Comparison of ENCODE assay signal across 16 cellular contexts in genomic region chr2:20551231-20551944, GRCh38.
DNase-seq lines count a peak whose midpoint lies in the region; ATAC-seq and TF ChIP-seq lines count a peak whose summit lies in the region.
"Had no signal": no experiment of that assay in that cellular context is flagged by ENCODE, and none has a peak within 500 bp of the region (broad histone marks: within the 10 kb centered on the region; RNA-seq: fewer than 3 reads in every experiment).

No MANE protein-coding gene starts in this region.

- H3K9me3 ChIP-seq in hepatocyte (ENCODE audit: low read depth), result no peaks in the 10 kb centered on the region
- H3K9me3 ChIP-seq in psoas muscle, result no peaks in the 10 kb centered on the region

- ATAC-seq in SK-N-SH treated with all-trans-retinoic acid at 6 μM for 48 hours (peak; percentile 96), psoas muscle (peak; percentile 97 to 100 (median 99))
- no peak for ATAC-seq in activated CD8-positive, alpha-beta T cell treated with anti-CD3 and anti-CD28 coated beads, Interleukin-2, amount 10 ng/mL, durations not matched to agents 7 days and 5 days
- ATAC-seq: stimulated activated memory B cell treated with anti-CD40 and anti-IgM and Interleukin-4, amounts not matched to agents 10 μg/mL and 1 μg/mL and 100 μg/mL, for 72 hours had no signal

- CTCF ChIA-PET in activated CD8-positive, alpha-beta T cell treated with anti-CD3 and anti-CD28 coated beads, Interleukin-2, amount 10 ng/mL, durations not matched to agents 7 days and 5 days (lab: Charles Lee), result interaction anchor here (1.0 kb wide), 1 partner anchor 100 kb away, joined by 3 read pairs; no protein-coding TSS in a partner anchor

- peaks cover 0 to 3% (median 0%) of the 10 kb centered on the region in 7 donors for H3K9me3 Mint-ChIP-seq in CD14-positive monocyte
- no peaks in the 10 kb centered on the region for H3K9me3 Mint-ChIP-seq in activated CD8-positive, alpha-beta T cell treated with anti-CD3 and anti-CD28 coated beads, Interleukin-2, amount 10 ng/mL, durations not matched to agents 7 days and 5 days (ENCODE audit: insufficient read depth)
- H3K9me3 Mint-ChIP-seq: activated CD4-positive, alpha-beta T cell treated with anti-CD3 and anti-CD28 coated beads, Interleukin-2, amount 10 ng/mL, durations not matched to agents 24 days and 14 days; CD4-positive, CD25-positive, alpha-beta regulatory T cell; central memory CD8-positive, alpha-beta T cell had no signal

- H3K36me3 ChIP-seq in hepatocyte (replicated peaks; ENCODE audit: insufficient read depth, low read depth) (no peaks in the 10 kb centered on the region), psoas muscle (ENCODE audit: insufficient read depth in 1 of 2, low read depth in 1 of 2) (no peaks in the 10 kb centered on the region)

- H3K4me3 ChIP-seq in hepatocyte (no peak overlapping the region), psoas muscle (no peak overlapping the region)

- TF ChIP-seq CTCF in hepatocyte (IDR thresholded peaks at IDR 0.05; ENCODE audit: poor library complexity) (no peak), psoas muscle (IDR thresholded peaks at IDR 0.05) (no peak), CD14-positive monocyte (IDR thresholded peaks at IDR 0.05) (no peak)

- H3K4me2 ChIP-seq in hepatocyte, result no peak overlapping the region

- no peaks in the 10 kb centered on the region for H3K9me2 ChIP-seq in hepatocyte (replicated peaks; ENCODE audit: insufficient read depth)

- no peak overlapping the region for H3K27ac Mint-ChIP-seq in CD14-positive monocyte
- H3K27ac Mint-ChIP-seq in activated CD8-positive, alpha-beta T cell treated with anti-CD3 and anti-CD28 coated beads, Interleukin-2, amount 10 ng/mL, durations not matched to agents 7 days and 5 days, result no peak overlapping the region
- H3K27ac Mint-ChIP-seq: activated CD4-positive, alpha-beta T cell treated with anti-CD3 and anti-CD28 coated beads, Interleukin-2, amount 10 ng/mL, durations not matched to agents 24 days and 14 days; CD4-positive, CD25-positive, alpha-beta regulatory T cell; stimulated activated memory B cell treated with anti-CD40 and anti-IgM and Interleukin-4, amounts not matched to agents 10 μg/mL and 1 μg/mL and 100 μg/mL, for 72 hours had no signal

- peaks cover 0 to 4% (median 3%) of the 10 kb centered on the region in 3 donors for H3K27me3 Mint-ChIP-seq in CD14-positive monocyte (ENCODE audit: low read depth in 3 of 3)
- H3K27me3 Mint-ChIP-seq in activated CD8-positive, alpha-beta T cell treated with anti-CD3 and anti-CD28 coated beads, Interleukin-2, amount 10 ng/mL, durations not matched to agents 7 days and 5 days (ENCODE audit: low read depth), result peaks cover 2% of the 10 kb centered on the region
- H3K27me3 Mint-ChIP-seq: central memory CD8-positive, alpha-beta T cell; stimulated activated memory B cell treated with anti-CD40 and anti-IgM and Interleukin-4, amounts not matched to agents 10 μg/mL and 1 μg/mL and 100 μg/mL, for 72 hours had no signal

- H3K4me3 Mint-ChIP-seq in CD14-positive monocyte, result no peak overlapping the region
- H3K4me3 Mint-ChIP-seq in activated CD8-positive, alpha-beta T cell treated with anti-CD3 and anti-CD28 coated beads, Interleukin-2, amount 10 ng/mL, durations not matched to agents 7 days and 5 days, result no peak overlapping the region
- H3K4me3 Mint-ChIP-seq: activated CD4-positive, alpha-beta T cell treated with anti-CD3 and anti-CD28 coated beads, Interleukin-2, amount 10 ng/mL, durations not matched to agents 24 days and 14 days; CD4-positive, CD25-positive, alpha-beta regulatory T cell; central memory CD8-positive, alpha-beta T cell; stimulated activated memory B cell treated with anti-CD40 and anti-IgM and Interleukin-4, amounts not matched to agents 10 μg/mL and 1 μg/mL and 100 μg/mL, for 72 hours had no signal

- POLR2A ChIA-PET in activated CD8-positive, alpha-beta T cell treated with anti-CD3 and anti-CD28 coated beads, Interleukin-2, amount 10 ng/mL, durations not matched to agents 7 days and 5 days (lab: Charles Lee), result no interaction called here

- WGBS in hepatocyte (ENCODE audit: low lambda C conversion rate, missing lambda C conversion rate), result 68% methylated on average over 9 of the region's 9 CpGs
- WGBS in psoas muscle, 3 donors, result 19 to 28% (median 27%) methylated on average over 9 of the region's 9 CpGs

- no peaks in the 10 kb centered on the region for H3K79me2 ChIP-seq in hepatocyte

- H3K4me1 ChIP-seq in hepatocyte (ENCODE audit: insufficient read depth), result peaks cover 8% of the 10 kb centered on the region
- peaks cover 13% of the 10 kb centered on the region for H3K4me1 ChIP-seq in psoas muscle

- peak overlapping the region; percentile 48 for H3K27ac ChIP-seq in hepatocyte
- peak overlapping the region; percentile 80 for H3K27ac ChIP-seq in psoas muscle

- DNase-seq in C1 segment of cervical spinal cord (lab: John Stamatoyannopoulos, UW) (peak in 9 of 14 donors; percentile 29 to 88 (median 42)), hepatocyte (ENCODE audit: low spot score) (no peak), psoas muscle (peak; percentile 72 to 86), CD14-positive monocyte (ENCODE audit: low spot score) (no peak), RKO (ENCODE audit: low spot score) (no peak)
- DNase-seq in activated CD4-positive, CD25-positive, alpha-beta regulatory T cell (lab: John Stamatoyannopoulos, UW), result no peak
- no peak for DNase-seq in activated CD8-positive, alpha-beta T cell treated with anti-CD3 and anti-CD28 coated beads, Interleukin-2, amount 10 ng/mL, durations not matched to agents 7 days and 5 days
- DNase-seq: activated CD4-positive, alpha-beta T cell treated with anti-CD3 and anti-CD28 coated beads, Interleukin-2, amount 10 ng/mL, durations not matched to agents 24 days and 14 days; activated gamma-delta T cell treated with Interleukin-2 at 50 U/mL for 16 hours; CD4-positive, CD25-positive, alpha-beta regulatory T cell; islet precursor cell; NCI-H187 treated with DMSO at 0.1 percent for 48 hours; T-helper 1 cell had no signal

- no peaks in the 10 kb centered on the region for H3K27me3 ChIP-seq in hepatocyte
- no peaks in the 10 kb centered on the region for H3K27me3 ChIP-seq in psoas muscle (ENCODE audit: insufficient read depth in 3 of 3, low read length in 2 of 3)

- H3K4me1 Mint-ChIP-seq in CD14-positive monocyte, result no peaks in the 10 kb centered on the region
- H3K4me1 Mint-ChIP-seq in activated CD8-positive, alpha-beta T cell treated with anti-CD3 and anti-CD28 coated beads, Interleukin-2, amount 10 ng/mL, durations not matched to agents 7 days and 5 days (ENCODE audit: low read depth), result peaks cover 3% of the 10 kb centered on the region
- H3K4me1 Mint-ChIP-seq: CD4-positive, CD25-positive, alpha-beta regulatory T cell; central memory CD8-positive, alpha-beta T cell had no signal

- intact Hi-C loops in psoas muscle (cut with DNase I) (no loop called here), CD14-positive monocyte (cut with micrococcal nuclease) (no loop called here)

- no peak overlapping the region for H2AFZ ChIP-seq in hepatocyte

- H4K20me1 ChIP-seq in hepatocyte (ENCODE audit: insufficient read depth, poor library complexity, severe bottlenecking), result no peaks in the 10 kb centered on the region

- H3K36me3 Mint-ChIP-seq in CD14-positive monocyte, result no peaks in the 10 kb centered on the region
- H3K36me3 Mint-ChIP-seq in activated CD8-positive, alpha-beta T cell treated with anti-CD3 and anti-CD28 coated beads, Interleukin-2, amount 10 ng/mL, durations not matched to agents 7 days and 5 days (ENCODE audit: low read depth), result no peaks in the 10 kb centered on the region
- H3K36me3 Mint-ChIP-seq: CD4-positive, CD25-positive, alpha-beta regulatory T cell; stimulated activated memory B cell treated with anti-CD40 and anti-IgM and Interleukin-4, amounts not matched to agents 10 μg/mL and 1 μg/mL and 100 μg/mL, for 72 hours had no signal

TF ChIP-seq in SK-N-SH treated with all-trans-retinoic acid at 6 μM for 48 hours, 23 proteins besides CTCF, POLR2A, EP300 and RAD21 (continues in another document):
- no peak for TF ChIP-seq ZNF70 (CRISPR knock-in tag; IDR thresholded peaks at IDR 0.05)
- no peak for TF ChIP-seq PATZ1 (CRISPR knock-in tag; IDR thresholded peaks at IDR 0.05; ENCODE audit: borderline replicate concordance)
- no peak for TF ChIP-seq RARB (CRISPR knock-in tag; IDR thresholded peaks at IDR 0.05)
- no peak for TF ChIP-seq ZNF8 (CRISPR knock-in tag; IDR thresholded peaks at IDR 0.05)
- TF ChIP-seq ARNTL (CRISPR knock-in tag; IDR thresholded peaks at IDR 0.05; ENCODE audit: borderline replicate concordance, low read depth), result no peak
- TF ChIP-seq SNAI2 (CRISPR knock-in tag; IDR thresholded peaks at IDR 0.05), result no peak
- TF ChIP-seq ESRRG (CRISPR knock-in tag; IDR thresholded peaks at IDR 0.05), result no peak

Comparison
In these comparisons a context has a peak if more than half of its experiments do, and no peak if none do; other contexts are left out.
1. DNase-seq: peak in C1 segment of cervical spinal cord (9 of 14) and psoas muscle (2 of 2); none in hepatocyte (single experiment), activated CD4-positive, CD25-positive, alpha-beta regulatory T cell (0 of 4), CD14-positive monocyte (single experiment), activated CD8-positive, alpha-beta T cell treated with anti-CD3 and anti-CD28 coated beads, Interleukin-2, amount 10 ng/mL, durations not matched to agents 7 days and 5 days (single experiment) and RKO (single experiment).